27 cellular contexts compared by ENCODE assay signal in genomic region chr20:3177746-3178477, GRCh38. TPM values are rescaled to one million over a fixed set of nuclear protein-coding genes. Genes with fewer than 3 reads are reported as not detected.
DNase-seq lines count a peak whose midpoint lies in the region; ATAC-seq and TF ChIP-seq lines count a peak whose summit lies in the region.
"Had no signal": no experiment of that assay in that cellular context is flagged by ENCODE, and none has a peak within 500 bp of the region (broad histone marks: within the 10 kb centered on the region; RNA-seq: fewer than 3 reads in every experiment).

No MANE protein-coding gene starts in this region.

- H3K4me3 ChIP-seq in GM23338 (no peak overlapping the region), psoas muscle (no peak overlapping the region), esophagus muscularis mucosa (no peak overlapping the region)
- H3K4me3 ChIP-seq: neural progenitor cell had no signal

- H3F3A ChIP-seq in GM23338 (replicated peaks; ENCODE audit: low read depth): 0 out of 2 replicates have a peak, but pooled peaks cover 6% of the 10 kb centered on the region

- H3K36me3 Mint-ChIP-seq in GM23338 (ENCODE audit: low read depth) (peaks cover 3% of the 10 kb centered on the region; the same call in 1 of the 3 replicates), WTC11 (no peaks in the 10 kb centered on the region)
- H3K36me3 Mint-ChIP-seq: activated CD4-positive, alpha-beta memory T cell treated with anti-CD3 and anti-CD28 coated beads for 36 hours; activated naive CD8-positive, alpha-beta T cell; CD8-positive, alpha-beta T cell; neural progenitor cell had no signal

- no peak overlapping the region for H3K4me3 Mint-ChIP-seq in GM23338
- no peak overlapping the region for H3K4me3 Mint-ChIP-seq in WTC11
- H3K4me3 Mint-ChIP-seq: activated CD4-positive, alpha-beta memory T cell treated with anti-CD3 and anti-CD28 coated beads for 36 hours; activated naive CD8-positive, alpha-beta T cell; activated T-helper 17 cell treated with anti-CD3 and anti-CD28 coated beads, Interleukin-2, amount 50 U/mL, for 72 hours; B cell; CD8-positive, alpha-beta T cell; effector memory CD8-positive, alpha-beta T cell; neural progenitor cell; stimulated activated naive CD8-positive, alpha-beta T cell treated with anti-CD3 and anti-CD28 coated beads, Interleukin-15, Interleukin-2, amounts not matched to agents 100 ng/mL and 50 ng/mL, for 24 hours had no signal

- H3K27ac ChIP-seq in GM23338 (ENCODE audit: low read depth) (peak overlapping the region; percentile 67; the same call in 1 of the 2 replicates), psoas muscle (peak overlapping the region; percentile 30), esophagus muscularis mucosa (replicated peaks in 1 of 4) (no peak overlapping the region)
- H3K27ac ChIP-seq: neural progenitor cell had no signal

- CTCF ChIA-PET in WTC11 (lab: Charles Lee): no interaction called here

- TF ChIP-seq EP300 in esophagus muscularis mucosa (IDR thresholded peaks at IDR 0.05): no peak

- H3K9me3 ChIP-seq in psoas muscle: no peaks in the 10 kb centered on the region
- no peaks in the 10 kb centered on the region for H3K9me3 ChIP-seq in esophagus muscularis mucosa

- no peak overlapping the region for H3K4me2 ChIP-seq in GM23338
- H3K4me2 ChIP-seq: neural progenitor cell had no signal

- H3K9me2 ChIP-seq in GM23338 (ENCODE audit: insufficient read depth): no peaks in the 10 kb centered on the region

- intact Hi-C loops in psoas muscle (cut with DNase I) (no loop called here), esophagus muscularis mucosa (cut with DNase I) (no loop called here)

- 80 to 87% (median 81%) methylated on average over 8 of the region's 8 CpGs for WGBS in psoas muscle, 3 donors
- 81% methylated on average over 8 of the region's 8 CpGs for WGBS in esophagus muscularis mucosa

- H3K4me1 ChIP-seq in GM23338 (ENCODE audit: insufficient read depth) (peaks cover 5% of the 10 kb centered on the region; the same call in 1 of the 2 replicates), psoas muscle (peaks cover 13% of the 10 kb centered on the region), esophagus muscularis mucosa (peaks cover 8 to 24% (median 22%) of the 10 kb centered on the region in 4 donors)

- H2AFZ ChIP-seq in GM23338: no peak overlapping the region
- H2AFZ ChIP-seq: neural progenitor cell had no signal

- POLR2A ChIA-PET in WTC11 (lab: Charles Lee): no interaction called here

- H3K9me3 Mint-ChIP-seq in GM23338 (no peaks in the 10 kb centered on the region; the same call in 2 of the 3 replicates), WTC11 (no peaks in the 10 kb centered on the region)
- H3K9me3 Mint-ChIP-seq: activated CD4-positive, alpha-beta memory T cell treated with anti-CD3 and anti-CD28 coated beads for 36 hours; activated T-helper 17 cell treated with anti-CD3 and anti-CD28 coated beads, Interleukin-2, amount 50 U/mL, for 72 hours; CD8-positive, alpha-beta T cell; effector memory CD8-positive, alpha-beta T cell; neural progenitor cell; stimulated activated naive CD8-positive, alpha-beta T cell treated with anti-CD3 and anti-CD28 coated beads, Interleukin-15, Interleukin-2, amounts not matched to agents 100 ng/mL and 50 ng/mL, for 24 hours had no signal

- H3K27ac Mint-ChIP-seq in GM23338: no peak overlapping the region
- peak overlapping the region; percentile 88; the same call in 1 of the 2 replicates for H3K27ac Mint-ChIP-seq in WTC11
- H3K27ac Mint-ChIP-seq: activated CD4-positive, alpha-beta memory T cell treated with anti-CD3 and anti-CD28 coated beads for 36 hours; activated naive CD8-positive, alpha-beta T cell; activated T-helper 17 cell treated with anti-CD3 and anti-CD28 coated beads, Interleukin-2, amount 50 U/mL, for 72 hours; B cell; CD8-positive, alpha-beta T cell; effector memory CD8-positive, alpha-beta T cell; neural progenitor cell; stimulated activated naive CD8-positive, alpha-beta T cell treated with anti-CD3 and anti-CD28 coated beads, Interleukin-15, Interleukin-2, amounts not matched to agents 100 ng/mL and 50 ng/mL, for 24 hours had no signal

- no peak for DNase-seq in GM23338 (ENCODE audit: low spot score)
- DNase-seq in MV-4-11 (lab: John Stamatoyannopoulos, UW): peak; percentile 26
- no peak for DNase-seq in WTC11 (ENCODE audit: low spot score)
- DNase-seq in psoas muscle: peak in 1 of 2 donors; percentile 17
- DNase-seq in retina: no peak
- DNase-seq in activated CD8-positive, alpha-beta memory T cell treated with anti-CD3 and anti-CD28 coated beads, Interleukin-2, amount 50 U/mL, for 4 hours: no peak
- no peak for DNase-seq in esophagus muscularis mucosa (ENCODE audit: extremely low spot score)
- DNase-seq in Kasumi-1 (lab: John Stamatoyannopoulos, UW): no peak
- DNase-seq: activated CD4-positive, alpha-beta memory T cell treated with anti-CD3 and anti-CD28 coated beads for 36 hours; activated CD8-positive, alpha-beta memory T cell treated with anti-CD3 and anti-CD28 coated beads, Interleukin-2, amount 50 U/mL, for 48 hours; anterior cingulate cortex; CD8-positive, alpha-beta T cell; cortex of kidney; effector memory CD8-positive, alpha-beta T cell; foreskin melanocyte; NCI-H1436; NCI-H2081 treated with DMSO at 0.1 percent for 48 hours; NCI-H446; NCI-H82; Right ventricle myocardium superior had no signal

- H3K4me1 Mint-ChIP-seq in GM23338 (peaks cover 16% of the 10 kb centered on the region), WTC11 (peaks cover 14% of the 10 kb centered on the region)
- H3K4me1 Mint-ChIP-seq: activated T-helper 17 cell treated with anti-CD3 and anti-CD28 coated beads, Interleukin-2, amount 50 U/mL, for 72 hours had no signal

- H3K79me2 ChIP-seq in GM23338 (replicated peaks; ENCODE audit: insufficient read depth): peaks cover 15% of the 10 kb centered on the region

- peaks cover 3% of the 10 kb centered on the region; the same call in 1 of the 2 replicates for H4K20me1 ChIP-seq in GM23338 (replicated peaks; ENCODE audit: insufficient read depth)

- no peak for TF ChIP-seq POLR2A in esophagus muscularis mucosa (IDR thresholded peaks at IDR 0.05; ENCODE audit: low read depth)

- TF ChIP-seq CTCF in GM23338 (conservative IDR thresholded peaks at IDR 0.05; ENCODE audit: low read depth in 2 of 2): no peak
- no peak for TF ChIP-seq CTCF in WTC11 (IDR thresholded peaks at IDR 0.05)
- TF ChIP-seq CTCF in psoas muscle (IDR thresholded peaks at IDR 0.05): no peak
- TF ChIP-seq CTCF in esophagus muscularis mucosa (IDR thresholded peaks at IDR 0.05): no peak

- ATAC-seq in GM23338 (no peak), WTC11 (no peak), psoas muscle (no peak)
- ATAC-seq: activated T-helper 17 cell treated with anti-CD3 and anti-CD28 coated beads, Interleukin-2, amount 50 U/mL, for 72 hours; CD8-positive, alpha-beta T cell; effector memory CD8-positive, alpha-beta T cell; esophagus mucosa; left cardiac atrium had no signal

- H3K27me3 Mint-ChIP-seq in GM23338 (ENCODE audit: insufficient read depth, low read depth, poor library complexity) (peaks cover 2% of the 10 kb centered on the region), WTC11 (ENCODE audit: low read depth) (no peaks in the 10 kb centered on the region)

- H3K36me3 ChIP-seq in GM23338 (ENCODE audit: insufficient read depth) (no peaks in the 10 kb centered on the region), psoas muscle (ENCODE audit: insufficient read depth in 1 of 2, low read depth in 1 of 2) (peaks cover 0 to 16% of the 10 kb centered on the region in 2 donors), esophagus muscularis mucosa (no peaks in the 10 kb centered on the region)
- H3K36me3 ChIP-seq: neural progenitor cell had no signal

- H3K27me3 ChIP-seq in GM23338 (ENCODE audit: insufficient read depth) (no peaks in the 10 kb centered on the region), psoas muscle (ENCODE audit: insufficient read depth in 3 of 3, low read length in 2 of 3) (no peaks in the 10 kb centered on the region), esophagus muscularis mucosa (peaks cover 0 to 7% (median 0%) of the 10 kb centered on the region in 4 donors)
- H3K27me3 ChIP-seq: neural progenitor cell had no signal

TF ChIP-seq in GM23338, 12 proteins besides CTCF, POLR2A, EP300 and RAD21 (continues in another document):
- TF ChIP-seq ZNF114 (CRISPR knock-in tag; IDR thresholded peaks at IDR 0.05): no peak
- TF ChIP-seq CREB1 (CRISPR knock-in tag; IDR thresholded peaks at IDR 0.05; ENCODE audit: low read depth): no peak

TF ChIP-seq in WTC11, 78 proteins besides CTCF, POLR2A, EP300 and RAD21 (continues in another document):
- TF ChIP-seq JUN (CRISPR knock-in tag; IDR thresholded peaks at IDR 0.05): no peak

RNA-seq across cellular contexts. Expression of gene LZTS3, which starts 4.6 kb away (rescaled TPM):
- total RNA-seq in GM23338 (2014; rRNA removed; shearing (Covaris generic)): 29.4 and 40.7 TPM in 2 replicates
- 9.7 and 10.7 TPM in 2 replicates for polyA plus RNA-seq in GM23338 (2016; fragmentation: Nextera tagmentation; extraction: Ambion mirVana)
- 32.6 to 39.4 TPM (median 38.7 TPM) in 3 replicates for total RNA-seq in WTC11 (2021)
- 10 to 100 TPM in 1 of 4 donors, 1 to 10 TPM in 3; 5.8 to 10.5 (median 7.5) TPM for total RNA-seq in psoas muscle
- 10 to 100 TPM in 1 of 3 donors, 1 to 10 TPM in 2; 4.1 to 13.7 (median 8.0) TPM for polyA plus RNA-seq in psoas muscle
- 10 to 100 TPM in 3 of 4 donors, 1 to 10 TPM in 1; 8.3 to 20.0 (median 15.3) TPM for total RNA-seq in esophagus muscularis mucosa

RNA-seq across cellular contexts. Expression of gene FASTKD5, which starts 18.2 kb away (rescaled TPM):
- total RNA-seq in GM23338 (2014; rRNA removed; shearing (Covaris generic)): 30.7 and 32.8 TPM in 2 replicates
- polyA plus RNA-seq in GM23338 (2016; fragmentation: Nextera tagmentation; extraction: Ambion mirVana): 12.2 and 12.9 TPM in 2 replicates
- 19.7 to 22.1 TPM (median 20.2 TPM) in 3 replicates for total RNA-seq in WTC11 (2021)
- 10 to 100 TPM; 22.4 to 45.9 (median 26.4) TPM for total RNA-seq in psoas muscle
- 10 to 100 TPM; 30.9 to 91.1 (median 35.5) TPM for polyA plus RNA-seq in psoas muscle
- total RNA-seq in esophagus muscularis mucosa: 10 to 100 TPM; 10.8 to 15.7 (median 14.3) TPM

RNA-seq across cellular contexts. Expression of gene UBOX5, which starts 18.2 kb away (rescaled TPM):
- total RNA-seq in GM23338 (2014; rRNA removed; shearing (Covaris generic)): 4.3 and 5.7 TPM in 2 replicates
- polyA plus RNA-seq in GM23338 (2016; fragmentation: Nextera tagmentation; extraction: Ambion mirVana): 2.4 and 2.7 TPM in 2 replicates
- total RNA-seq in WTC11 (2021): 4.4 to 6.9 TPM (median 5.0 TPM) in 3 replicates
- 10 to 100 TPM in 1 of 4 donors, 1 to 10 TPM in 3; 6.1 to 10.8 (median 8.3) TPM for total RNA-seq in psoas muscle
- polyA plus RNA-seq in psoas muscle: 1 to 10 TPM; 4.0 to 7.9 (median 5.6) TPM
- total RNA-seq in esophagus muscularis mucosa: 10 to 100 TPM in 1 of 4 donors, 1 to 10 TPM in 3; 5.8 to 10.3 (median 7.6) TPM

RNA-seq across cellular contexts. Expression of gene DDRGK1, which starts 26.6 kb away (rescaled TPM):
- total RNA-seq in GM23338 (2014; rRNA removed; shearing (Covaris generic)): 34.8 and 44.0 TPM in 2 replicates
- polyA plus RNA-seq in GM23338 (2016; fragmentation: Nextera tagmentation; extraction: Ambion mirVana): 35.7 and 45.5 TPM in 2 replicates
- 46.4 to 60.6 TPM (median 52.7 TPM) in 3 replicates for total RNA-seq in WTC11 (2021)
- 10 to 100 TPM; 36.6 to 49.7 (median 42.3) TPM for total RNA-seq in psoas muscle
- polyA plus RNA-seq in psoas muscle: 10 to 100 TPM; 58.3 to 82.2 (median 71.7) TPM
- total RNA-seq in esophagus muscularis mucosa: 10 to 100 TPM; 64.4 to 86.0 (median 69.7) TPM

RNA-seq across cellular contexts. Expression of gene ITPA, which starts 31.4 kb away (rescaled TPM):
- 45.3 and 57.5 TPM in 2 replicates for total RNA-seq in GM23338 (2014; rRNA removed; shearing (Covaris generic))
- polyA plus RNA-seq in GM23338 (2016; fragmentation: Nextera tagmentation; extraction: Ambion mirVana) (81.7 and 86.6 TPM in 2 replicates), psoas muscle (10 to 100 TPM; 28.4 to 83.9 (median 41.0) TPM)
- total RNA-seq in WTC11 (2021) (83.4 to 104 TPM (median 88.5 TPM) in 3 replicates), psoas muscle (10 to 100 TPM; 19.6 to 26.0 (median 23.9) TPM), esophagus muscularis mucosa (10 to 100 TPM; 18.7 to 30.0 (median 27.8) TPM)

Comparison
In these comparisons a context has a peak if more than half of its experiments do, and no peak if none do; other contexts are left out.
1. H3K27ac ChIP-seq: peak in GM23338 (single experiment) and psoas muscle (single experiment); none in esophagus muscularis mucosa (0 of 4).